Comparison of ENCODE assay signal across 9 cellular contexts in the genomic region with DNA sequence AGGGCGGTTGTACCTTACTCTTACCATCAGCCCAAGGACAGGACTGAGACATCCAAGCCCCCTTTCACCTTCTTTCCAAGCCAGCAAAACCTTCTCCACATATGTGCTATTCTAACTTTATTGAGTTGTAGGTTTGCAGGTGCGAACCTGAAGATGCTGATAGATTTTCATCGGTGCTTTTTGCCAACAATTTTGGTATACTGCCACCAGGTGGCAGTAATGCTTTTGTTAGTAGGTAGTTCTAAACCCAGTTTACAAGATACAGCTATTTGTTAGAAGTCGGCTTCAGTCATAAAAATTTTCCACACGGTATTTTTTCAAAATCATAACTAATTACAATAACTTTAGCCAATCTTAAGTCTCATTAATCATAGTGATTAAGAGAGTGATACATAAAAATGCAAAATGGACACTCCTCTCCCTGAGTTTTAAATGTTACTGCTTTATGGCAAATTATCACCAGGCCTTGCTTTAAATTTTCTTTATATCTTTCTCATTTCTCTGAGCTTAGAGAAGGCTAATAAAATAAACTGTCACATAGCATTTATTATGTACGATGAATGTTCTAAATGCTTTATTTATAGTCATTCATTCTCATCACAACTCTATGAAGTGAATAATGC. TPM values are rescaled to one million over a fixed set of nuclear protein-coding genes. Genes with fewer than 3 reads are reported as not detected.
DNase-seq lines count a peak whose midpoint lies in the region; ATAC-seq, FAIRE-seq and TF ChIP-seq lines count a peak whose summit lies in the region.
"Had no signal": no experiment of that assay in that cellular context is flagged by ENCODE, and none has a peak within 500 bp of the region (broad histone marks: within the 10 kb centered on the region; RNA-seq: fewer than 3 reads in every experiment).

No MANE protein-coding gene starts in this region.

- DNase-seq in EL = peak; percentile 53
- peak; percentile 50 for DNase-seq in NCI-H146 (lab: John Stamatoyannopoulos, UW)
- no peak for DNase-seq in WTC11 (ENCODE audit: low spot score)
- DNase-seq in glomerular endothelial cell (ENCODE audit: extremely low read depth, low read depth, low spot score) = peak; percentile 52
- DNase-seq in stimulated activated CD4-positive, alpha-beta T cell treated with anti-CD3 and anti-CD28 coated beads, Interleukin-2, amount 100 ng/mL, for 24 hours = peak; percentile 14 to 35

- H3K27me3 Mint-ChIP-seq in WTC11 (ENCODE audit: low read depth) = no peaks in the 10 kb centered on the region; the same call in 1 of the 2 replicates

- H3K4me3 Mint-ChIP-seq in WTC11 = no peak overlapping the region

- POLR2A ChIA-PET in WTC11 (lab: Charles Lee) = interaction anchor here (0.6 kb wide), 1 partner anchor 21 kb away, joined by 3 read pairs; no protein-coding TSS in a partner anchor

- H3K9me3 Mint-ChIP-seq in WTC11 = no peaks in the 10 kb centered on the region

- peaks cover 7% of the 10 kb centered on the region for H3K4me1 Mint-ChIP-seq in WTC11

- no peak overlapping the region for H3K27ac Mint-ChIP-seq in WTC11

- 0 out of 2 replicates have a peak, but pooled peaks have one; percentile 39 for TF ChIP-seq CTCF in WTC11 (IDR thresholded peaks at IDR 0.05)

- CTCF ChIA-PET in WTC11 (lab: Charles Lee) = interaction anchor here (0.6 to 4.1 kb wide), 56 partner anchors 8 to 981 kb away, joined by 3 to 45 read pairs (median 4); partner anchors contain the start of genes INSYN1, LOXL1 and PML

- H3K36me3 Mint-ChIP-seq in WTC11 = no peaks in the 10 kb centered on the region

- ATAC-seq in WTC11 (peak; percentile 38; the same call in 1 of the 2 replicates), GM19397 (IDR thresholded peaks at IDR 0.05; ENCODE audit: unreplicated experiment) (no peak), GM21737 (IDR thresholded peaks at IDR 0.05; ENCODE audit: unreplicated experiment) (no peak)

- peak; percentile 71 for FAIRE-seq in A204.1 (lab: Jason Lieb, UNC)

TF ChIP-seq in WTC11, 78 proteins besides CTCF, POLR2A, EP300 and RAD21:
- TF ChIP-seq, protein P1, sequence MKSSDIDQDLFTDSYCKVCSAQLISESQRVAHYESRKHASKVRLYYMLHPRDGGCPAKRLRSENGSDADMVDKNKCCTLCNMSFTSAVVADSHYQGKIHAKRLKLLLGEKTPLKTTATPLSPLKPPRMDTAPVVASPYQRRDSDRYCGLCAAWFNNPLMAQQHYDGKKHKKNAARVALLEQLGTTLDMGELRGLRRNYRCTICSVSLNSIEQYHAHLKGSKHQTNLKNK (CRISPR knock-in tag; IDR thresholded peaks at IDR 0.05) = no peak
- TF ChIP-seq NFE2L1 (CRISPR knock-in tag; IDR thresholded peaks at IDR 0.05) (no peak), KAT7 (CRISPR knock-in tag; IDR thresholded peaks at IDR 0.05; ENCODE audit: borderline replicate concordance) (no peak), NR2C2 (CRISPR knock-in tag; IDR thresholded peaks at IDR 0.05) (no peak), ZNF396 (CRISPR knock-in tag; IDR thresholded peaks at IDR 0.05; ENCODE audit: borderline replicate concordance) (no peak), OVOL2 (CRISPR knock-in tag; IDR thresholded peaks at IDR 0.05; ENCODE audit: borderline replicate concordance) (no peak), ATF1 (CRISPR knock-in tag; IDR thresholded peaks at IDR 0.05) (no peak), SP1 (CRISPR knock-in tag; conservative IDR thresholded peaks at IDR 0.05) (no peak), CREB1 (CRISPR knock-in tag; IDR thresholded peaks at IDR 0.05) (no peak), NR3C1 (CRISPR knock-in tag; conservative IDR thresholded peaks at IDR 0.05; ENCODE audit: low read depth) (no peak), JUN (CRISPR knock-in tag; IDR thresholded peaks at IDR 0.05) (no peak), FOXJ3 (CRISPR knock-in tag; IDR thresholded peaks at IDR 0.05; ENCODE audit: borderline replicate concordance) (no peak), ESRRA (CRISPR knock-in tag; IDR thresholded peaks at IDR 0.05; ENCODE audit: borderline replicate concordance) (no peak), ELF4 (CRISPR knock-in tag; IDR thresholded peaks at IDR 0.05; ENCODE audit: low read depth) (no peak), CBFB (CRISPR knock-in tag; IDR thresholded peaks at IDR 0.05; ENCODE audit: low read depth) (no peak), AFF4 (CRISPR knock-in tag; IDR thresholded peaks at IDR 0.05; ENCODE audit: borderline replicate concordance) (no peak)
- TF ChIP-seq, protein P2, sequence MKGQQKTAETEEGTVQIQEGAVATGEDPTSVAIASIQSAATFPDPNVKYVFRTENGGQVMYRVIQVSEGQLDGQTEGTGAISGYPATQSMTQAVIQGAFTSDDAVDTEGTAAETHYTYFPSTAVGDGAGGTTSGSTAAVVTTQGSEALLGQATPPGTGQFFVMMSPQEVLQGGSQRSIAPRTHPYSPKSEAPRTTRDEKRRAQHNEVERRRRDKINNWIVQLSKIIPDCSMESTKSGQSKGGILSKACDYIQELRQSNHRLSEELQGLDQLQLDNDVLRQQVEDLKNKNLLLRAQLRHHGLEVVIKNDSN (CRISPR knock-in tag; IDR thresholded peaks at IDR 0.05) = no peak
- TF ChIP-seq, protein P3, sequence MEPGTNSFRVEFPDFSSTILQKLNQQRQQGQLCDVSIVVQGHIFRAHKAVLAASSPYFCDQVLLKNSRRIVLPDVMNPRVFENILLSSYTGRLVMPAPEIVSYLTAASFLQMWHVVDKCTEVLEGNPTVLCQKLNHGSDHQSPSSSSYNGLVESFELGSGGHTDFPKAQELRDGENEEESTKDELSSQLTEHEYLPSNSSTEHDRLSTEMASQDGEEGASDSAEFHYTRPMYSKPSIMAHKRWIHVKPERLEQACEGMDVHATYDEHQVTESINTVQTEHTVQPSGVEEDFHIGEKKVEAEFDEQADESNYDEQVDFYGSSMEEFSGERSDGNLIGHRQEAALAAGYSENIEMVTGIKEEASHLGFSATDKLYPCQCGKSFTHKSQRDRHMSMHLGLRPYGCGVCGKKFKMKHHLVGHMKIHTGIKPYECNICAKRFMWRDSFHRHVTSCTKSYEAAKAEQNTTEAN (CRISPR knock-in tag; IDR thresholded peaks at IDR 0.05) = no peak
- TF ChIP-seq, protein P4, sequence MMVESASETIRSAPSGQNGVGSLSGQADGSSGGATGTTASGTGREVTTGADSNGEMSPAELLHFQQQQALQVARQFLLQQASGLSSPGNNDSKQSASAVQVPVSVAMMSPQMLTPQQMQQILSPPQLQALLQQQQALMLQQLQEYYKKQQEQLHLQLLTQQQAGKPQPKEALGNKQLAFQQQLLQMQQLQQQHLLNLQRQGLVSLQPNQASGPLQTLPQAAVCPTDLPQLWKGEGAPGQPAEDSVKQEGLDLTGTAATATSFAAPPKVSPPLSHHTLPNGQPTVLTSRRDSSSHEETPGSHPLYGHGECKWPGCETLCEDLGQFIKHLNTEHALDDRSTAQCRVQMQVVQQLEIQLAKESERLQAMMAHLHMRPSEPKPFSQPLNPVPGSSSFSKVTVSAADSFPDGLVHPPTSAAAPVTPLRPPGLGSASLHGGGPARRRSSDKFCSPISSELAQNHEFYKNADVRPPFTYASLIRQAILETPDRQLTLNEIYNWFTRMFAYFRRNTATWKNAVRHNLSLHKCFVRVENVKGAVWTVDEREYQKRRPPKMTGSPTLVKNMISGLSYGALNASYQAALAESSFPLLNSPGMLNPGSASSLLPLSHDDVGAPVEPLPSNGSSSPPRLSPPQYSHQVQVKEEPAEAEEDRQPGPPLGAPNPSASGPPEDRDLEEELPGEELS (CRISPR knock-in tag; IDR thresholded peaks at IDR 0.05) = no peak

RNA-seq across cellular contexts. Expression of gene TBC1D21, which starts 0.6 kb away (rescaled TPM):
- not detected in 3 replicates for total RNA-seq in WTC11 (2021)
- total RNA-seq in glomerular endothelial cell = not detected in 2 replicates
- total RNA-seq: mononuclear cell had no signal

RNA-seq across cellular contexts. Expression of gene LOXL1, which starts 52.3 kb away (rescaled TPM):
- total RNA-seq in WTC11 (2021) (10.6 to 14.4 TPM (median 12.3 TPM) in 3 replicates), glomerular endothelial cell (35.5 and 37.7 TPM in 2 replicates)
